In genomic region chr16:85220125-85220839, GRCh38 we compare ENCODE assay signal across 8 cellular contexts.
A peak's percentile ranks its signal among the peaks of the same experiment; 100 is the strongest.
DNase-seq lines count a peak whose midpoint lies in the region; ATAC-seq and TF ChIP-seq lines count a peak whose summit lies in the region.

No MANE protein-coding gene starts in this region.

- H3K9ac ChIP-seq in GM23248: peak overlapping the region; percentile 84

- WGBS in GM23248 (ENCODE audit: low coverage in 1 of 2, low lambda C conversion rate in 2 of 2, missing lambda C conversion rate in 2 of 2), 2 experiments: 6% methylated on average over 27 to 29 of the region's 31 CpGs

- H3F3A ChIP-seq in GM23248 (ENCODE audit: insufficient read depth): peaks cover 7% of the 10 kb centered on the region

- H3K27me3 ChIP-seq in GM23248 (replicated peaks; ENCODE audit: insufficient read depth): no peaks in the 10 kb centered on the region
- H3K27me3 ChIP-seq in naive thymus-derived CD4-positive, alpha-beta T cell (ENCODE audit: control insufficient read depth in 2 of 2, insufficient read depth in 2 of 2, low read length in 2 of 2): no peaks in the 10 kb centered on the region

- in situ Hi-C loops in GM23248 (cut with MboI): no loop called here

- H3K4me3 Mint-ChIP-seq in naive thymus-derived CD4-positive, alpha-beta T cell: peak overlapping the region in 1 of 10 donors; percentile 44

- peak overlapping the region; percentile 63 for H3K4me3 ChIP-seq in GM23248
- H3K4me3 ChIP-seq in naive thymus-derived CD4-positive, alpha-beta T cell (ENCODE audit: low read length): no peak overlapping the region

- peak overlapping the region; percentile 81 for H3K4me2 ChIP-seq in GM23248 (ENCODE audit: unreplicated experiment)

- CTCF ChIA-PET in naive thymus-derived CD4-positive, alpha-beta T cell (lab: Charles Lee): no interaction called here

- no peak overlapping the region for H3K27ac Mint-ChIP-seq in naive thymus-derived CD4-positive, alpha-beta T cell

- H3K79me2 ChIP-seq in GM23248 (ENCODE audit: insufficient read depth): peaks cover 80% of the 10 kb centered on the region

- peak; percentile 80 for DNase-seq in GM23248
- DNase-seq in RPMI7951 (ENCODE audit: low read depth): peak; percentile 76
- DNase-seq in fibroblast of peridontal ligament (ENCODE audit: extremely low read depth): peak; percentile 92
- no peak for DNase-seq in omental fat pad (ENCODE audit: low spot score)
- no peak for DNase-seq in UCSD-AML1 (lab: John Stamatoyannopoulos, UW; ENCODE audit: unreplicated experiment)
- no peak for DNase-seq in naive thymus-derived CD4-positive, alpha-beta T cell
- no peak for DNase-seq in GOT3 (lab: John Stamatoyannopoulos, UW)

- no peaks in the 10 kb centered on the region for H4K20me1 ChIP-seq in GM23248 (ENCODE audit: insufficient read depth)

- no peaks in the 10 kb centered on the region for H3K9me2 ChIP-seq in GM23248 (ENCODE audit: insufficient read depth)

- H3K4me1 Mint-ChIP-seq in naive thymus-derived CD4-positive, alpha-beta T cell: no peaks in the 10 kb centered on the region

- POLR2A ChIA-PET in naive thymus-derived CD4-positive, alpha-beta T cell (lab: Charles Lee): no interaction called here

- H3K27me3 Mint-ChIP-seq in naive thymus-derived CD4-positive, alpha-beta T cell: peaks cover 0 to 3% (median 0%) of the 10 kb centered on the region in 5 donors

- intact Hi-C loops in naive thymus-derived CD4-positive, alpha-beta T cell (cut with micrococcal nuclease): no loop called here

- no peaks in the 10 kb centered on the region for H3K36me3 Mint-ChIP-seq in naive thymus-derived CD4-positive, alpha-beta T cell

- no peaks in the 10 kb centered on the region for H3K36me3 ChIP-seq in GM23248 (ENCODE audit: low read depth)
- H3K36me3 ChIP-seq in naive thymus-derived CD4-positive, alpha-beta T cell (ENCODE audit: control insufficient read depth in 2 of 3, insufficient read depth in 3 of 3, low read length in 3 of 3): no peaks in the 10 kb centered on the region

- TF ChIP-seq CTCF in omental fat pad (IDR thresholded peaks at IDR 0.05): no peak

- ATAC-seq in omental fat pad (ENCODE audit: low FRiP score) (peak; percentile 60), HG02798 (IDR thresholded peaks at IDR 0.05; ENCODE audit: poor library complexity, unreplicated experiment) (no peak)
- no peak for ATAC-seq in naive thymus-derived CD4-positive, alpha-beta T cell

- H3K9me3 ChIP-seq in GM23248 (ENCODE audit: low read depth): no peaks in the 10 kb centered on the region
- H3K9me3 ChIP-seq in naive thymus-derived CD4-positive, alpha-beta T cell (ENCODE audit: control insufficient read depth in 2 of 3, low read length in 3 of 3): no peaks in the 10 kb centered on the region

- H3K9me3 Mint-ChIP-seq in naive thymus-derived CD4-positive, alpha-beta T cell: no peaks in the 10 kb centered on the region

- H3K27ac ChIP-seq in GM23248: peak overlapping the region; percentile 83
- H3K27ac ChIP-seq in naive thymus-derived CD4-positive, alpha-beta T cell (ENCODE audit: low read depth, low read length): no peak overlapping the region

- H3K4me1 ChIP-seq in GM23248 (ENCODE audit: insufficient read depth): peaks cover 10% of the 10 kb centered on the region; the same call in 1 of the 2 replicates
- no peaks in the 10 kb centered on the region for H3K4me1 ChIP-seq in naive thymus-derived CD4-positive, alpha-beta T cell (ENCODE audit: control insufficient read depth in 2 of 2, insufficient read depth in 2 of 2, low read length in 2 of 2)

- H2AFZ ChIP-seq in GM23248: peak overlapping the region; percentile 75

Comparison
In these comparisons a context has a peak if more than half of its experiments do, and no peak if none do; other contexts are left out.
1. DNase-seq: peak in GM23248 (single experiment), RPMI7951 (single experiment) and fibroblast of peridontal ligament (single experiment); none in omental fat pad (single experiment), UCSD-AML1 (single experiment), naive thymus-derived CD4-positive, alpha-beta T cell (0 of 9) and GOT3 (single experiment).